1 cellular context compared by ENCODE assay signal in the genomic region with DNA sequence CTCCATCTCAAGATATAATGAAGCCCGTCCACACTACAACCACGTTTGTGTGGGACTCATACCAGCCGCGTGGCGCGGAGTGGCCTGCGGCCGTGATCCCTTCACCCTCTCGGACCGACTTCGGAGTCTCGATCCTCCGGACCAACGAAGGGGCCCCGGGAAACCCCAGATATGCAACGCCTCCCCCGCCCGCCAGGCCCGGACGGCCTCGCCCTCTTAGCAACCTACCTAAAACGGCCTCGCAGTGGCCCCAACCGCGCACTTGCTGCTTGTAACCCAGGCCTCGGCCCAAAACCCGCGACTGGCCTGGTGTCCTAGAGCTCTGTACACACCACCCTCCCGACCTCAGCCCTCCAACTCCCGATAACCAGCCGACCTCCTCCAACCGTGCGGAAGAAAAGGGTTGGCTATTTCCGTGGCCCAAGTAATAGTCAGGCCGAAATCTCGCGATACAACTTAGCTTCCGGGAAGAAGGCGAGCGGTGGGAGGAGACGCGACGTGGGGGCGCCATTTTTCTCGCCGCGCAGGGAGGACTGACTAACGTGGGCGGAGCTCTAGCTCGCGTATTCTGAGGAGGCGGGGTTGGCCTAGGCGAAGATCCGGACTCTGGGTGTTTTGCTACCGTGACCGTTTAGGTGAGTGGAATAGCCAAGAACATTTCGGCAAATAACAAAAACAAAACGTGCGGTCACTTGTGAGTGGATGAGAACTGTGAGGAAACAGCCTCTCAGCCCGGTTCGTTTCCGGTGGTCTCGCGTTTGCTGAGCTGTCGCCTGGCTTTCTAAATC.
TF ChIP-seq lines count a peak whose summit lies in the region.

A gene (plus strand): TSS at position 579 of the 788 bp plus-strand sequence. CDS start 5,722 bp downstream, outside the sequence.
A gene with protein sequence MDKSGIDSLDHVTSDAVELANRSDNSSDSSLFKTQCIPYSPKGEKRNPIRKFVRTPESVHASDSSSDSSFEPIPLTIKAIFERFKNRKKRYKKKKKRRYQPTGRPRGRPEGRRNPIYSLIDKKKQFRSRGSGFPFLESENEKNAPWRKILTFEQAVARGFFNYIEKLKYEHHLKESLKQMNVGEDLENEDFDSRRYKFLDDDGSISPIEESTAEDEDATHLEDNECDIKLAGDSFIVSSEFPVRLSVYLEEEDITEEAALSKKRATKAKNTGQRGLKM (minus strand): TSS at position 402 of the 788 bp plus-strand sequence. CDS start 2,191 bp downstream, outside the sequence.

TF ChIP-seq in HepG2, 621 proteins besides CTCF, POLR2A, EP300 and RAD21 (continued from another document and continues in another):
- TF ChIP-seq, protein P1, sequence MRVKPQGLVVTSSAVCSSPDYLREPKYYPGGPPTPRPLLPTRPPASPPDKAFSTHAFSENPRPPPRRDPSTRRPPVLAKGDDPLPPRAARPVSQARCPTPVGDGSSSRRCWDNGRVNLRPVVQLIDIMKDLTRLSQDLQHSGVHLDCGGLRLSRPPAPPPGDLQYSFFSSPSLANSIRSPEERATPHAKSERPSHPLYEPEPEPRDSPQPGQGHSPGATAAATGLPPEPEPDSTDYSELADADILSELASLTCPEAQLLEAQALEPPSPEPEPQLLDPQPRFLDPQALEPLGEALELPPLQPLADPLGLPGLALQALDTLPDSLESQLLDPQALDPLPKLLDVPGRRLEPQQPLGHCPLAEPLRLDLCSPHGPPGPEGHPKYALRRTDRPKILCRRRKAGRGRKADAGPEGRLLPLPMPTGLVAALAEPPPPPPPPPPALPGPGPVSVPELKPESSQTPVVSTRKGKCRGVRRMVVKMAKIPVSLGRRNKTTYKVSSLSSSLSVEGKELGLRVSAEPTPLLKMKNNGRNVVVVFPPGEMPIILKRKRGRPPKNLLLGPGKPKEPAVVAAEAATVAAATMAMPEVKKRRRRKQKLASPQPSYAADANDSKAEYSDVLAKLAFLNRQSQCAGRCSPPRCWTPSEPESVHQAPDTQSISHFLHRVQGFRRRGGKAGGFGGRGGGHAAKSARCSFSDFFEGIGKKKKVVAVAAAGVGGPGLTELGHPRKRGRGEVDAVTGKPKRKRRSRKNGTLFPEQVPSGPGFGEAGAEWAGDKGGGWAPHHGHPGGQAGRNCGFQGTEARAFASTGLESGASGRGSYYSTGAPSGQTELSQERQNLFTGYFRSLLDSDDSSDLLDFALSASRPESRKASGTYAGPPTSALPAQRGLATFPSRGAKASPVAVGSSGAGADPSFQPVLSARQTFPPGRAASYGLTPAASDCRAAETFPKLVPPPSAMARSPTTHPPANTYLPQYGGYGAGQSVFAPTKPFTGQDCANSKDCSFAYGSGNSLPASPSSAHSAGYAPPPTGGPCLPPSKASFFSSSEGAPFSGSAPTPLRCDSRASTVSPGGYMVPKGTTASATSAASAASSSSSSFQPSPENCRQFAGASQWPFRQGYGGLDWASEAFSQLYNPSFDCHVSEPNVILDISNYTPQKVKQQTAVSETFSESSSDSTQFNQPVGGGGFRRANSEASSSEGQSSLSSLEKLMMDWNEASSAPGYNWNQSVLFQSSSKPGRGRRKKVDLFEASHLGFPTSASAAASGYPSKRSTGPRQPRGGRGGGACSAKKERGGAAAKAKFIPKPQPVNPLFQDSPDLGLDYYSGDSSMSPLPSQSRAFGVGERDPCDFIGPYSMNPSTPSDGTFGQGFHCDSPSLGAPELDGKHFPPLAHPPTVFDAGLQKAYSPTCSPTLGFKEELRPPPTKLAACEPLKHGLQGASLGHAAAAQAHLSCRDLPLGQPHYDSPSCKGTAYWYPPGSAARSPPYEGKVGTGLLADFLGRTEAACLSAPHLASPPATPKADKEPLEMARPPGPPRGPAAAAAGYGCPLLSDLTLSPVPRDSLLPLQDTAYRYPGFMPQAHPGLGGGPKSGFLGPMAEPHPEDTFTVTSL (CRISPR knock-in tag; IDR thresholded peaks at IDR 0.05; ENCODE audit: borderline replicate concordance) = no peak
- TF ChIP-seq MIXL1 (CRISPR knock-in tag; IDR thresholded peaks at IDR 0.05) = 0 out of 2 replicates have a peak, but pooled peaks have one; percentile 20
- peak; percentile 84 for TF ChIP-seq NRL (CRISPR knock-in tag; IDR thresholded peaks at IDR 0.05; ENCODE audit: borderline replicate concordance)
- TF ChIP-seq, protein P2, sequence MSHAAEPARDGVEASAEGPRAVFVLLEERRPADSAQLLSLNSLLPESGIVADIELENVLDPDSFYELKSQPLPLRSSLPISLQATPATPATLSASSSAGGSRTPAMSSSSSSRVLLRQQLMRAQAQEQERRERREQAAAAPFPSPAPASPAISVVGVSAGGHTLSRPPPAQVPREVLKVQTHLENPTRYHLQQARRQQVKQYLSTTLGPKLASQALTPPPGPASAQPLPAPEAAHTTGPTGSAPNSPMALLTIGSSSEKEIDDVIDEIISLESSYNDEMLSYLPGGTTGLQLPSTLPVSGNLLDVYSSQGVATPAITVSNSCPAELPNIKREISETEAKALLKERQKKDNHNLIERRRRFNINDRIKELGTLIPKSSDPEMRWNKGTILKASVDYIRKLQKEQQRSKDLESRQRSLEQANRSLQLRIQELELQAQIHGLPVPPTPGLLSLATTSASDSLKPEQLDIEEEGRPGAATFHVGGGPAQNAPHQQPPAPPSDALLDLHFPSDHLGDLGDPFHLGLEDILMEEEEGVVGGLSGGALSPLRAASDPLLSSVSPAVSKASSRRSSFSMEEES (CRISPR knock-in tag; IDR thresholded peaks at IDR 0.05) = peak; percentile 57; the same call in 1 of the 2 replicates
- TF ChIP-seq MBD4 (IDR thresholded peaks at IDR 0.05; ENCODE audit: borderline replicate concordance, low read length) = no peak
- peak; percentile 19; the same call in 1 of the 2 replicates for TF ChIP-seq SSRP1 (CRISPR knock-in tag; IDR thresholded peaks at IDR 0.05)
- TF ChIP-seq KLF12 (CRISPR knock-in tag; IDR thresholded peaks at IDR 0.05; ENCODE audit: borderline replicate concordance) = peak; percentile 61; the same call in 1 of the 2 replicates
- peak; percentile 36; the same call in 1 of the 2 replicates for TF ChIP-seq ZNF12 (CRISPR knock-in tag; IDR thresholded peaks at IDR 0.05)
- TF ChIP-seq ZNF766 (CRISPR knock-in tag; IDR thresholded peaks at IDR 0.05; ENCODE audit: borderline replicate concordance) = peak; percentile 45; the same call in 1 of the 2 replicates
- no peak; the same call in 1 of the 2 replicates for TF ChIP-seq JUNB (CRISPR knock-in tag; IDR thresholded peaks at IDR 0.05; ENCODE audit: borderline replicate concordance)
- no peak for TF ChIP-seq ZNF432 (CRISPR knock-in tag; IDR thresholded peaks at IDR 0.05; ENCODE audit: borderline replicate concordance)
- TF ChIP-seq ZFY (CRISPR knock-in tag; IDR thresholded peaks at IDR 0.05) = peak; percentile 89
- TF ChIP-seq ZNF572 (CRISPR knock-in tag; IDR thresholded peaks at IDR 0.05) = no peak
- no peak; the same call in 1 of the 2 replicates for TF ChIP-seq ZNF619 (CRISPR knock-in tag; IDR thresholded peaks at IDR 0.05)
- TF ChIP-seq, protein P3, sequence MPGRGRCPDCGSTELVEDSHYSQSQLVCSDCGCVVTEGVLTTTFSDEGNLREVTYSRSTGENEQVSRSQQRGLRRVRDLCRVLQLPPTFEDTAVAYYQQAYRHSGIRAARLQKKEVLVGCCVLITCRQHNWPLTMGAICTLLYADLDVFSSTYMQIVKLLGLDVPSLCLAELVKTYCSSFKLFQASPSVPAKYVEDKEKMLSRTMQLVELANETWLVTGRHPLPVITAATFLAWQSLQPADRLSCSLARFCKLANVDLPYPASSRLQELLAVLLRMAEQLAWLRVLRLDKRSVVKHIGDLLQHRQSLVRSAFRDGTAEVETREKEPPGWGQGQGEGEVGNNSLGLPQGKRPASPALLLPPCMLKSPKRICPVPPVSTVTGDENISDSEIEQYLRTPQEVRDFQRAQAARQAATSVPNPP (CRISPR knock-in tag; IDR thresholded peaks at IDR 0.05) = peak; percentile 49; the same call in 1 of the 2 replicates
- TF ChIP-seq TSC22D2 (CRISPR knock-in tag; IDR thresholded peaks at IDR 0.05; ENCODE audit: borderline replicate concordance) = peak; percentile 67; the same call in 1 of the 2 replicates
- no peak for TF ChIP-seq MATR3 (CRISPR knock-in tag; IDR thresholded peaks at IDR 0.05)
- TF ChIP-seq, protein P4, sequence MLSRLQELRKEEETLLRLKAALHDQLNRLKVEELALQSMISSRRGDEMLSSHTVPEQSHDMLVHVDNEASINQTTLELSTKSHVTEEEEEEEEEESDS (CRISPR knock-in tag; IDR thresholded peaks at IDR 0.05; ENCODE audit: borderline replicate concordance) = no peak
- TF ChIP-seq PAF1 (CRISPR knock-in tag; IDR thresholded peaks at IDR 0.05) = no peak; the same call in 1 of the 2 replicates
- TF ChIP-seq, protein P5, sequence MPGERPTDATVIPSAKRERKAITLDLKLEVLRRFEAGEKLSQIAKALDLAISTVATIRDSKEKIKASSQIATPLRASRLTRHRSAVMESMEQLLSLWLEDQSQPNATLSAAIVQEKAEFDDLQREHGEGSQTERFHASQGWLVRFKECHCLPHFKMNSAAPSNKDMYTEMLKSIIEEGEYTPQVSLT (CRISPR knock-in tag; IDR thresholded peaks at IDR 0.05; ENCODE audit: borderline replicate concordance, low read depth) = peak; percentile 83; the same call in 1 of the 2 replicates
- TF ChIP-seq ETV5 (CRISPR knock-in tag; IDR thresholded peaks at IDR 0.05; ENCODE audit: borderline replicate concordance) = peak; percentile 70
- no peak for TF ChIP-seq DPF2 (CRISPR knock-in tag; IDR thresholded peaks at IDR 0.05; ENCODE audit: borderline replicate concordance, low read depth)
- TF ChIP-seq ZBTB7B (CRISPR knock-in tag; IDR thresholded peaks at IDR 0.05) = no peak; the same call in 1 of the 2 replicates
- TF ChIP-seq ZNF224 (CRISPR knock-in tag; IDR thresholded peaks at IDR 0.05) = peak; percentile 6; the same call in 1 of the 2 replicates
- TF ChIP-seq ZC3H4 (CRISPR knock-in tag; IDR thresholded peaks at IDR 0.05; ENCODE audit: borderline replicate concordance) = peak; percentile 61; the same call in 1 of the 2 replicates
- TF ChIP-seq ZNF569 (CRISPR knock-in tag; IDR thresholded peaks at IDR 0.05; ENCODE audit: borderline replicate concordance) = no peak
- 0 out of 2 replicates have a peak, but pooled peaks have one; percentile 30 for TF ChIP-seq ZNF256 (CRISPR knock-in tag; conservative IDR thresholded peaks at IDR 0.05)
- TF ChIP-seq IKZF4 (CRISPR knock-in tag; IDR thresholded peaks at IDR 0.05; ENCODE audit: borderline replicate concordance, low read depth, not compliant biosample characterization) = no peak
- TF ChIP-seq ZNF773 (CRISPR knock-in tag; IDR thresholded peaks at IDR 0.05; ENCODE audit: borderline replicate concordance) = no peak
- peak; percentile 64; the same call in 1 of the 2 replicates for TF ChIP-seq ETV6 (CRISPR knock-in tag; conservative IDR thresholded peaks at IDR 0.05)
- TF ChIP-seq KLF16 (CRISPR knock-in tag; IDR thresholded peaks at IDR 0.05) = peak in 1 of 2 experiments; percentile 86; a peak in 2 of 4 replicates
- peak; percentile 44 for TF ChIP-seq MIER3 (CRISPR knock-in tag; IDR thresholded peaks at IDR 0.05; ENCODE audit: borderline replicate concordance)
- TF ChIP-seq, protein P6, sequence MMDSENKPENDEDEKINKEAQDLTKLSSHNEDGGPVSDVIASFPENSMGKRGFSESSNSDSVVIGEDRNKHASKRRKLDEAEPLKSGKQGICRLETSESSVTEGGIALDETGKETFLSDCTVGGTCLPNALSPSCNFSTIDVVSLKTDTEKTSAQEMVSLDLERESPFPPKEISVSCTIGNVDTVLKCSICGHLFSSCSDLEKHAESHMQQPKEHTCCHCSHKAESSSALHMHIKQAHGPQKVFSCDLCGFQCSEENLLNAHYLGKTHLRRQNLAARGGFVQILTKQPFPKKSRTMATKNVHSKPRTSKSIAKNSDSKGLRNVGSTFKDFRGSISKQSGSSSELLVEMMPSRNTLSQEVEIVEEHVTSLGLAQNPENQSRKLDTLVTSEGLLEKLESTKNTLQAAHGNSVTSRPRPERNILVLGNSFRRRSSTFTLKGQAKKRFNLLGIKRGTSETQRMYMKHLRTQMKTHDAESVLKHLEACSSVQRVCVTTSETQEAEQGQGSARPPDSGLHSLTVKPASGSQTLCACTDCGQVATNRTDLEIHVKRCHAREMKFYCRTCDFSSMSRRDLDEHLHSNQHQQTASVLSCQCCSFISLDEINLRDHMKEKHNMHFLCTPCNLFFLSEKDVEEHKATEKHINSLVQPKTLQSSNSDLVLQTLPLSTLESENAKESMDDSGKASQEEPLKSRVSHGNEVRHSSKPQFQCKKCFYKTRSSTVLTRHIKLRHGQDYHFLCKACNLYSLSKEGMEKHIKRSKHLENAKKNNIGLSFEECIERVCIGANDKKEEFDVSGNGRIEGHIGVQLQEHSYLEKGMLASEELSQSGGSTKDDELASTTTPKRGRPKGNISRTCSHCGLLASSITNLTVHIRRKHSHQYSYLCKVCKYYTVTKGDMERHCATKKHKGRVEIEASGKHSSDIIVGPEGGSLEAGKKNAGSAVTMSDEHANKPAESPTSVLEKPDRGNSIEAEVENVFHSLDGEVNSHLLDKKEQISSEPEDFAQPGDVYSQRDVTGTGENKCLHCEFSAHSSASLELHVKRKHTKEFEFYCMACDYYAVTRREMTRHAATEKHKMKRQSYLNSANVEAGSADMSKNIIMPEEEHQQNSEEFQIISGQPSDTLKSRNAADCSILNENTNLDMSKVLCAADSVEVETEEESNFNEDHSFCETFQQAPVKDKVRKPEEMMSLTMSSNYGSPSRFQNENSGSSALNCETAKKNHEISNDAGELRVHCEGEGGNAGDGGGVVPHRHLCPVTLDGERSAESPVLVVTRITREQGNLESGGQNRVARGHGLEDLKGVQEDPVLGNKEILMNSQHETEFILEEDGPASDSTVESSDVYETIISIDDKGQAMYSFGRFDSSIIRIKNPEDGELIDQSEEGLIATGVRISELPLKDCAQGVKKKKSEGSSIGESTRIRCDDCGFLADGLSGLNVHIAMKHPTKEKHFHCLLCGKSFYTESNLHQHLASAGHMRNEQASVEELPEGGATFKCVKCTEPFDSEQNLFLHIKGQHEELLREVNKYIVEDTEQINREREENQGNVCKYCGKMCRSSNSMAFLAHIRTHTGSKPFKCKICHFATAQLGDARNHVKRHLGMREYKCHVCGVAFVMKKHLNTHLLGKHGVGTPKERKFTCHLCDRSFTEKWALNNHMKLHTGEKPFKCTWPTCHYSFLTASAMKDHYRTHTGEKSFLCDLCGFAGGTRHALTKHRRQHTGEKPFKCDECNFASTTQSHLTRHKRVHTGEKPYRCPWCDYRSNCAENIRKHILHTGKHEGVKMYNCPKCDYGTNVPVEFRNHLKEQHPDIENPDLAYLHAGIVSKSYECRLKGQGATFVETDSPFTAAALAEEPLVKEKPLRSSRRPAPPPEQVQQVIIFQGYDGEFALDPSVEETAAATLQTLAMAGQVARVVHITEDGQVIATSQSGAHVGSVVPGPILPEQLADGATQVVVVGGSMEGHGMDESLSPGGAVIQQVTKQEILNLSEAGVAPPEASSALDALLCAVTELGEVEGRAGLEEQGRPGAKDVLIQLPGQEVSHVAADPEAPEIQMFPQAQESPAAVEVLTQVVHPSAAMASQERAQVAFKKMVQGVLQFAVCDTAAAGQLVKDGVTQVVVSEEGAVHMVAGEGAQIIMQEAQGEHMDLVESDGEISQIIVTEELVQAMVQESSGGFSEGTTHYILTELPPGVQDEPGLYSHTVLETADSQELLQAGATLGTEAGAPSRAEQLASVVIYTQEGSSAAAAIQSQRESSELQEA (CRISPR knock-in tag; IDR thresholded peaks at IDR 0.05; ENCODE audit: not compliant biosample characterization) = no peak
- TF ChIP-seq, protein P7, sequence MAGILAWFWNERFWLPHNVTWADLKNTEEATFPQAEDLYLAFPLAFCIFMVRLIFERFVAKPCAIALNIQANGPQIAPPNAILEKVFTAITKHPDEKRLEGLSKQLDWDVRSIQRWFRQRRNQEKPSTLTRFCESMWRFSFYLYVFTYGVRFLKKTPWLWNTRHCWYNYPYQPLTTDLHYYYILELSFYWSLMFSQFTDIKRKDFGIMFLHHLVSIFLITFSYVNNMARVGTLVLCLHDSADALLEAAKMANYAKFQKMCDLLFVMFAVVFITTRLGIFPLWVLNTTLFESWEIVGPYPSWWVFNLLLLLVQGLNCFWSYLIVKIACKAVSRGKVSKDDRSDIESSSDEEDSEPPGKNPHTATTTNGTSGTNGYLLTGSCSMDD (CRISPR knock-in tag; IDR thresholded peaks at IDR 0.05) = no peak
- no peak for TF ChIP-seq ZNF10 (CRISPR knock-in tag; IDR thresholded peaks at IDR 0.05; ENCODE audit: borderline replicate concordance, low read depth)
- TF ChIP-seq PHF20 (CRISPR knock-in tag; IDR thresholded peaks at IDR 0.05) = no peak; the same call in 1 of the 2 replicates
